In genomic region chr12:68331500-68331868, GRCh38 we compare ENCODE assay signal across 1 cellular context.
TF ChIP-seq lines count a peak whose summit lies in the region.

No MANE protein-coding gene starts in this region.

TF ChIP-seq in GM23338, 12 proteins besides CTCF, POLR2A, EP300 and RAD21 (continued from another document):
- no peak for TF ChIP-seq REST (IDR thresholded peaks at IDR 0.05; ENCODE audit: unreplicated experiment)
- no peak for TF ChIP-seq EZH2phosphoT487 (IDR thresholded peaks at IDR 0.05; ENCODE audit: unreplicated experiment)
